In genomic region chr1:234927968-234928635, GRCh38 we compare ENCODE assay signal across 1 cellular context.
TF ChIP-seq lines count a peak whose summit lies in the region.

No MANE protein-coding gene starts in this region.

TF ChIP-seq in H1, 55 proteins besides CTCF, POLR2A, EP300 and RAD21:
- TF ChIP-seq JUND (IDR thresholded peaks at IDR 0.05; ENCODE audit: low read length) (no peak), SIN3A (conservative IDR thresholded peaks at IDR 0.05 in 1 of 2, IDR thresholded peaks at IDR 0.05 in 1 of 2; ENCODE audit: low read depth in 1 of 2, low read length in 2 of 2) (no peak), CEBPB (IDR thresholded peaks at IDR 0.05; ENCODE audit: low read depth, low read length) (no peak), TAF1 (IDR thresholded peaks at IDR 0.05; ENCODE audit: low read depth, low read length) (no peak), GTF2F1 (IDR thresholded peaks at IDR 0.05; ENCODE audit: borderline replicate concordance, low read depth, low read length) (no peak), KDM1A (IDR thresholded peaks at IDR 0.05; ENCODE audit: borderline replicate concordance, low read length) (no peak), SIRT6 (IDR thresholded peaks at IDR 0.05; ENCODE audit: low read length) (no peak), TCF12 (IDR thresholded peaks at IDR 0.05; ENCODE audit: low read depth, low read length) (no peak), HDAC2 (IDR thresholded peaks at IDR 0.05; ENCODE audit: borderline replicate concordance in 1 of 2, low read depth in 2 of 2, low read length in 2 of 2) (no peak), PHF8 (conservative IDR thresholded peaks at IDR 0.05; ENCODE audit: low read depth, low read length) (no peak), BACH1 (IDR thresholded peaks at IDR 0.05; ENCODE audit: low read length) (no peak), CHD7 (IDR thresholded peaks at IDR 0.05; ENCODE audit: insufficient replicate concordance, low read length) (no peak), POU5F1 (IDR thresholded peaks at IDR 0.05; ENCODE audit: low read depth, low read length) (no peak), CBX5 (IDR thresholded peaks at IDR 0.05; ENCODE audit: low read depth, low read length) (no peak), CHD1 (IDR thresholded peaks at IDR 0.05; ENCODE audit: low read depth, low read length) (no peak), SIX5 (IDR thresholded peaks at IDR 0.05; ENCODE audit: low read depth, low read length) (no peak), HDAC6 (IDR thresholded peaks at IDR 0.05; ENCODE audit: low read depth, low read length) (no peak)
